26 cellular contexts compared by ENCODE assay signal in the genomic region with DNA sequence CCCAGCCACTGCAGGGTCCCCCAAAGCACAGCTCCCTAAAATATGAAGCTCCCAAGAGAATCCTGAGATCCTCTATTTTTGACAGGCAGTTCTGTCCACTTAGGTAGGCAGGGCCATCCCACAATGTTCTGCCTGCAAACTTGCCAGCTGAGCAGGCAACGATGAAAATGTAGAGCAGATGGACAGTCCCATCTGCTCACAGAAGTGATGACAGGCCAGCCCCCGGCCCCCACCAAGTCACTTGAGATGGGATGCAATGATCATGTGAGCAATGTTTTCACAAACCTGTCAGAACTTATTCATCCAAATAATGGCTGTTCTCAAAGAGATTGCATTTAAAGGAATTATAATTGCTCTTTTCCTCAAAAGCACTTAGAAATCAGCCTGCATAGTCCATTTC.
DNase-seq lines count a peak whose midpoint lies in the region; ATAC-seq and TF ChIP-seq lines count a peak whose summit lies in the region.
"Had no signal": no experiment of that assay in that cellular context is flagged by ENCODE, and none has a peak within 500 bp of the region (broad histone marks: within the 10 kb centered on the region; RNA-seq: fewer than 3 reads in every experiment).

No MANE protein-coding gene starts in this region.

- in situ Hi-C loops in G401 (cut with HindIII; ENCODE audit: low sequenced_read_pairs), result no loop called here

- DNase-seq in G401 (ENCODE audit: low spot score), result peak; percentile 70
- DNase-seq in NCI-H2171 treated with DMSO at 0.1 percent for 48 hours (lab: John Stamatoyannopoulos, UW), result peak; percentile 78
- DNase-seq in WERI-Rb-1, result peak; percentile 76
- no peak for DNase-seq in DMS53 treated with DMSO at 0.1 percent for 48 hours (lab: John Stamatoyannopoulos, UW; ENCODE audit: unreplicated experiment)
- DNase-seq in activated CD4-positive, alpha-beta T cell treated with anti-CD3 and anti-CD28 coated beads for 48 hours, result no peak
- DNase-seq in HuH-7.5 (ENCODE audit: low spot score), result no peak
- DNase-seq: Caco-2; CD8-positive, alpha-beta T cell; DND-41; GOT3; HFFc6; MM.1S; NCI-H1048; NCI-H1417; NCI-H187; NCI-H2081 treated with DMSO at 0.1 percent for 48 hours; NCI-H748 treated with DMSO at 0.1 percent for 48 hours; NK-92 treated with Interleukin-12 subunit alpha and Interleukin-12 subunit beta, amount 100 ng/mL, for 24 hours; PC-3; T-helper 1 cell had no signal

- no peaks in the 10 kb centered on the region for H3K27me3 ChIP-seq in WERI-Rb-1 (ENCODE audit: insufficient read depth, low read depth, severe bottlenecking)
- H3K27me3 ChIP-seq: SJSA1 had no signal

- ATAC-seq in GM19467 (IDR thresholded peaks at IDR 0.05; ENCODE audit: unreplicated experiment), result no peak
- ATAC-seq: CD8-positive, alpha-beta T cell; PC-3; Right ventricle myocardium inferior had no signal

- H3K36me3 ChIP-seq in WERI-Rb-1, result no peaks in the 10 kb centered on the region
- H3K36me3 ChIP-seq: HAP-1, SJSA1 had no signal

- H3K4me3 ChIP-seq in WERI-Rb-1 (ENCODE audit: low read depth, low read length), result no peak overlapping the region
- H3K4me3 ChIP-seq: HAP-1, SJSA1 had no signal

- H3K9me3 ChIP-seq in WERI-Rb-1 (ENCODE audit: severe bottlenecking), result no peaks in the 10 kb centered on the region
- H3K9me3 ChIP-seq: Caco-2, HAP-1 had no signal

- no peak for TF ChIP-seq CTCF in WERI-Rb-1 (IDR thresholded peaks at IDR 0.05; ENCODE audit: low read depth, low read length)

- H3K27ac ChIP-seq in WERI-Rb-1, result peak overlapping the region; percentile 67
- H3K27ac ChIP-seq: C4-2B, KMS-11, SJSA1 had no signal

Comparison
In these comparisons a context has a peak if more than half of its experiments do, and no peak if none do; other contexts are left out.
1. DNase-seq: peak in G401 (single experiment), NCI-H2171 treated with DMSO at 0.1 percent for 48 hours (single experiment) and WERI-Rb-1 (single experiment); none in DMS53 treated with DMSO at 0.1 percent for 48 hours (single experiment), activated CD4-positive, alpha-beta T cell treated with anti-CD3 and anti-CD28 coated beads for 48 hours (single experiment) and HuH-7.5 (single experiment).